ENCODE assay signal across 1 cellular context in genomic region chr10:50624154-50624865, GRCh38.
TF ChIP-seq lines count a peak whose summit lies in the region.

No MANE protein-coding gene starts in this region.

TF ChIP-seq in HEK293, 187 proteins besides CTCF, POLR2A, EP300 and RAD21 (continued from another document and continues in another):
- TF ChIP-seq PRDM2 (tag by site-specific recombination; IDR thresholded peaks at IDR 0.05; ENCODE audit: borderline replicate concordance), result no peak
- TF ChIP-seq ZNF335 (tag by site-specific recombination; conservative IDR thresholded peaks at IDR 0.05), result peak; percentile 99
- no peak for TF ChIP-seq ZFP3 (tag by site-specific recombination; IDR thresholded peaks at IDR 0.05; ENCODE audit: low read depth)
- TF ChIP-seq ZBTB17 (tag by site-specific recombination; IDR thresholded peaks at IDR 0.05), result peak; percentile 60
- TF ChIP-seq ZNF350 (tag by site-specific recombination; IDR thresholded peaks at IDR 0.05), result no peak
- TF ChIP-seq ZNF561 (tag by site-specific recombination; IDR thresholded peaks at IDR 0.05; ENCODE audit: borderline replicate concordance), result peak; percentile 76
- TF ChIP-seq ZNF274 (IDR thresholded peaks at IDR 0.05; ENCODE audit: low read length), result no peak
- TF ChIP-seq ZNF274 (tag by site-specific recombination; IDR thresholded peaks at IDR 0.05; ENCODE audit: borderline replicate concordance), result no peak
- no peak for TF ChIP-seq ZNF664 (tag by site-specific recombination; IDR thresholded peaks at IDR 0.05)
- no peak for TF ChIP-seq ZNF133 (tag by site-specific recombination; IDR thresholded peaks at IDR 0.05)
- TF ChIP-seq ZNF157 (tag by site-specific recombination; IDR thresholded peaks at IDR 0.05), result no peak
- TF ChIP-seq ZNF140 (tag by site-specific recombination; IDR thresholded peaks at IDR 0.05), result no peak
- no peak for TF ChIP-seq ZNF354C (tag by site-specific recombination; IDR thresholded peaks at IDR 0.05; ENCODE audit: borderline replicate concordance, low read depth)
- no peak for TF ChIP-seq ZNF701 (tag by site-specific recombination; IDR thresholded peaks at IDR 0.05)
- TF ChIP-seq ZNF549 (tag by site-specific recombination; IDR thresholded peaks at IDR 0.05), result no peak
- TF ChIP-seq, protein P1, sequence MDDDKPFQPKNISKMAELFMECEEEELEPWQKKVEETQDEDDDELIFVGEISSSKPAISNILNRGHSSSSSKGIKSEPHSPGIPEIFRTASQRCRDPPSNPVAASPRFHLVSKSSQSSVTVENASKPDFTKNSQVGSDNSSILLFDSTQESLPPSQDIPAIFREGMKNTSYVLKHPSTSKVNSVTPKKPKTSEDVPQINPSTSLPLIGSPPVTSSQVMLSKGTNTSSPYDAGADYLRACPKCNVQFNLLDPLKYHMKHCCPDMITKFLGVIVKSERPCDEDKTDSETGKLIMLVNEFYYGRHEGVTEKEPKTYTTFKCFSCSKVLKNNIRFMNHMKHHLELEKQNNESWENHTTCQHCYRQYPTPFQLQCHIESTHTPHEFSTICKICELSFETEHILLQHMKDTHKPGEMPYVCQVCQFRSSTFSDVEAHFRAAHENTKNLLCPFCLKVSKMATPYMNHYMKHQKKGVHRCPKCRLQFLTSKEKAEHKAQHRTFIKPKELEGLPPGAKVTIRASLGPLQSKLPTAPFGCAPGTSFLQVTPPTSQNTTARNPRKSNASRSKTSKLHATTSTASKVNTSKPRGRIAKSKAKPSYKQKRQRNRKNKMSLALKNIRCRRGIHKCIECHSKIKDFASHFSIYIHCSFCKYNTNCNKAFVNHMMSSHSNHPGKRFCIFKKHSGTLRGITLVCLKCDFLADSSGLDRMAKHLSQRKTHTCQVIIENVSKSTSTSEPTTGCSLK (tag by site-specific recombination; IDR thresholded peaks at IDR 0.05), result no peak
- TF ChIP-seq SETDB1 (IDR thresholded peaks at IDR 0.05; ENCODE audit: insufficient read length, low read length), result no peak
- TF ChIP-seq, protein P2, sequence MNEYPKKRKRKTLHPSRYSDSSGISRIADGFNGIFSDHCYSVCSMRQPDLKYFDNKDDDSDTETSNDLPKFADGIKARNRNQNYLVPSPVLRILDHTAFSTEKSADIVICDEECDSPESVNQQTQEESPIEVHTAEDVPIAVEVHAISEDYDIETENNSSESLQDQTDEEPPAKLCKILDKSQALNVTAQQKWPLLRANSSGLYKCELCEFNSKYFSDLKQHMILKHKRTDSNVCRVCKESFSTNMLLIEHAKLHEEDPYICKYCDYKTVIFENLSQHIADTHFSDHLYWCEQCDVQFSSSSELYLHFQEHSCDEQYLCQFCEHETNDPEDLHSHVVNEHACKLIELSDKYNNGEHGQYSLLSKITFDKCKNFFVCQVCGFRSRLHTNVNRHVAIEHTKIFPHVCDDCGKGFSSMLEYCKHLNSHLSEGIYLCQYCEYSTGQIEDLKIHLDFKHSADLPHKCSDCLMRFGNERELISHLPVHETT (tag by site-specific recombination; IDR thresholded peaks at IDR 0.05), result 0 out of 2 replicates have a peak, but pooled peaks have one; percentile 41
- peak; percentile 26; the same call in 1 of the 2 replicates for TF ChIP-seq ZIC2 (tag by site-specific recombination; IDR thresholded peaks at IDR 0.05)
- TF ChIP-seq ZBTB11 (tag by site-specific recombination; conservative IDR thresholded peaks at IDR 0.05; ENCODE audit: low read depth), result no peak
- TF ChIP-seq ZNF580 (tag by site-specific recombination; IDR thresholded peaks at IDR 0.05), result peak; percentile 47; the same call in 1 of the 2 replicates
- TF ChIP-seq, protein P3, sequence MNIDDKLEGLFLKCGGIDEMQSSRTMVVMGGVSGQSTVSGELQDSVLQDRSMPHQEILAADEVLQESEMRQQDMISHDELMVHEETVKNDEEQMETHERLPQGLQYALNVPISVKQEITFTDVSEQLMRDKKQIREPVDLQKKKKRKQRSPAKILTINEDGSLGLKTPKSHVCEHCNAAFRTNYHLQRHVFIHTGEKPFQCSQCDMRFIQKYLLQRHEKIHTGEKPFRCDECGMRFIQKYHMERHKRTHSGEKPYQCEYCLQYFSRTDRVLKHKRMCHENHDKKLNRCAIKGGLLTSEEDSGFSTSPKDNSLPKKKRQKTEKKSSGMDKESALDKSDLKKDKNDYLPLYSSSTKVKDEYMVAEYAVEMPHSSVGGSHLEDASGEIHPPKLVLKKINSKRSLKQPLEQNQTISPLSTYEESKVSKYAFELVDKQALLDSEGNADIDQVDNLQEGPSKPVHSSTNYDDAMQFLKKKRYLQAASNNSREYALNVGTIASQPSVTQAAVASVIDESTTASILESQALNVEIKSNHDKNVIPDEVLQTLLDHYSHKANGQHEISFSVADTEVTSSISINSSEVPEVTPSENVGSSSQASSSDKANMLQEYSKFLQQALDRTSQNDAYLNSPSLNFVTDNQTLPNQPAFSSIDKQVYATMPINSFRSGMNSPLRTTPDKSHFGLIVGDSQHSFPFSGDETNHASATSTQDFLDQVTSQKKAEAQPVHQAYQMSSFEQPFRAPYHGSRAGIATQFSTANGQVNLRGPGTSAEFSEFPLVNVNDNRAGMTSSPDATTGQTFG (tag by site-specific recombination; IDR thresholded peaks at IDR 0.05; ENCODE audit: borderline replicate concordance), result no peak
- no peak for TF ChIP-seq ZNF792 (tag by site-specific recombination; IDR thresholded peaks at IDR 0.05)
- TF ChIP-seq ZNF10 (tag by site-specific recombination; IDR thresholded peaks at IDR 0.05), result no peak
- TF ChIP-seq ZBTB8A (tag by site-specific recombination; IDR thresholded peaks at IDR 0.05), result peak; percentile 90; the same call in 1 of the 2 replicates
- TF ChIP-seq ZNF514 (tag by site-specific recombination; IDR thresholded peaks at IDR 0.05), result no peak
- TF ChIP-seq ZNF555 (tag by site-specific recombination; conservative IDR thresholded peaks at IDR 0.05), result no peak
- TF ChIP-seq ZNF202 (tag by site-specific recombination; IDR thresholded peaks at IDR 0.05; ENCODE audit: borderline replicate concordance), result no peak
- TF ChIP-seq ZNF416 (tag by site-specific recombination; IDR thresholded peaks at IDR 0.05), result no peak
- peak; percentile 68 for TF ChIP-seq PRDM10 (tag by site-specific recombination; IDR thresholded peaks at IDR 0.05)
- no peak for TF ChIP-seq GLI2 (tag by site-specific recombination; IDR thresholded peaks at IDR 0.05; ENCODE audit: borderline replicate concordance, low read depth)
- no peak; the same call in 1 of the 2 replicates for TF ChIP-seq ZSCAN18 (tag by site-specific recombination; IDR thresholded peaks at IDR 0.05)
- no peak for TF ChIP-seq ZNF560 (tag by site-specific recombination; IDR thresholded peaks at IDR 0.05; ENCODE audit: borderline replicate concordance)
- no peak for TF ChIP-seq ZNF169 (tag by site-specific recombination; IDR thresholded peaks at IDR 0.05)
- no peak for TF ChIP-seq ZNF23 (tag by site-specific recombination; IDR thresholded peaks at IDR 0.05; ENCODE audit: borderline replicate concordance)
- TF ChIP-seq ZNF777 (tag by site-specific recombination; IDR thresholded peaks at IDR 0.05; ENCODE audit: borderline replicate concordance), result no peak
- 0 out of 2 replicates have a peak, but pooled peaks have one; percentile 7 for TF ChIP-seq ZNF501 (tag by site-specific recombination; IDR thresholded peaks at IDR 0.05)
- no peak for TF ChIP-seq ZBTB20 (tag by site-specific recombination; IDR thresholded peaks at IDR 0.05)
- TF ChIP-seq GLIS2 (tag by site-specific recombination; IDR thresholded peaks at IDR 0.05), result peak; percentile 81
